15 cellular contexts compared by ENCODE assay signal in the genomic region with DNA sequence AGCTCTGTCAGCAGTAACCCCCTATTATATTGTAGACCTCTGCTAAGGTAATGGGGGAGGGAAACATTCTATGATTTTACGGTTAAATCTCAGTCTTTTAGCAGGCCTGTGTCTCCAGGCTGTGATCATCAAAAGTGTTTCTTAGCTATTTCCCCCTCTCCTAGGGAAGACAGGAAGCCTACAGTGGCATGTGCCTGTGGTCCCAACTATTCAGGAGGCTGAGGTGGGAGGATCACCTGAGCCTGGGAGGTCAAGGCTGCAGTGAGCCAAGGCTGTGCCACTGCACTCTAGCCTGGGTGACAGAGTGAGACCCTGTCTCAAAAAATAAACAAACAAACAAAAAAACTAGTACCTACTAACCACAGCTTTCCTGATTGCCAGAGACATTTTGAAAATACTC.
DNase-seq lines count a peak whose midpoint lies in the region; ATAC-seq and TF ChIP-seq lines count a peak whose summit lies in the region.
"Had no signal": no experiment of that assay in that cellular context is flagged by ENCODE, and none has a peak within 500 bp of the region (broad histone marks: within the 10 kb centered on the region; RNA-seq: fewer than 3 reads in every experiment).

No MANE protein-coding gene starts in this region.

- CTCF ChIA-PET in SK-N-SH (lab: Yijun Ruan, JAX) = interaction anchor here (1.1 kb wide), 1 partner anchor 224 kb away, joined by 3 read pairs; no protein-coding TSS in a partner anchor

- TF ChIP-seq POLR2A in heart left ventricle (IDR thresholded peaks at IDR 0.05) (no peak), stomach (IDR thresholded peaks at IDR 0.05) (no peak)

- intact Hi-C loops in heart left ventricle (cut with DNase I) (no loop called here), stomach (cut with DNase I; ENCODE audit: low total_unique reads) (no loop called here)

- no peak overlapping the region; the same call in 1 of the 2 replicates for H3K4me2 ChIP-seq in SK-N-SH
- H3K4me2 ChIP-seq: BLaER1 had no signal

- TF ChIP-seq EP300 in SK-N-SH (IDR thresholded peaks at IDR 0.05; ENCODE audit: borderline replicate concordance in 1 of 2, low read depth in 1 of 2, low read length in 1 of 2) (no peak), stomach (IDR thresholded peaks at IDR 0.05) (no peak)

- H3K27me3 Mint-ChIP-seq in chondrocyte (ENCODE audit: low read depth) = no peaks in the 10 kb centered on the region

- DNase-seq in heart left ventricle (no peak), right atrium auricular region (ENCODE audit: low spot score) (no peak), SK-N-SH (no peak), chondrocyte (ENCODE audit: low spot score) (no peak), stomach (no peak), DMS53 treated with DMSO at 0.1 percent for 48 hours (lab: John Stamatoyannopoulos, UW; ENCODE audit: unreplicated experiment) (no peak), NCI-H524 treated with DMSO at 0.1 percent for 48 hours (lab: John Stamatoyannopoulos, UW) (no peak), GF-D8 (lab: John Stamatoyannopoulos, UW) (no peak)
- DNase-seq: AML-193; Caco-2; CD8-positive, alpha-beta memory T cell; GOT3; H9 had no signal

- H3K27ac Mint-ChIP-seq in chondrocyte (ENCODE audit: unreplicated experiment) = peak overlapping the region; percentile 5
- H3K27ac Mint-ChIP-seq: CD8-positive, alpha-beta memory T cell; H9 had no signal

- H4K20me1 ChIP-seq in SK-N-SH (ENCODE audit: insufficient read depth) = no peaks in the 10 kb centered on the region
- H4K20me1 ChIP-seq: BLaER1 had no signal

- H3K36me3 Mint-ChIP-seq in chondrocyte (ENCODE audit: low read depth) = peaks cover 38% of the 10 kb centered on the region

- TF ChIP-seq CTCF in heart left ventricle (IDR thresholded peaks at IDR 0.05) (no peak), right atrium auricular region (IDR thresholded peaks at IDR 0.05) (no peak), SK-N-SH (IDR thresholded peaks at IDR 0.05) (no peak), chondrocyte (IDR thresholded peaks at IDR 0.05) (no peak), stomach (IDR thresholded peaks at IDR 0.05) (no peak)

- ATAC-seq in heart left ventricle = no peak

- H3K9me2 ChIP-seq in SK-N-SH = no peaks in the 10 kb centered on the region

- no peaks in the 10 kb centered on the region for H3K79me2 ChIP-seq in SK-N-SH (ENCODE audit: insufficient read depth)

- WGBS in heart left ventricle, 4 donors = 96 to 100% (median 99%) methylated on average over 1 of the region's 1 CpG
- WGBS in SK-N-SH (ENCODE audit: low lambda C conversion rate) = 100% methylated on average over 1 of the region's 1 CpG
- WGBS in stomach, 5 donors = 93 to 100% (median 98%) methylated on average over 1 of the region's 1 CpG

- H3K4me3 ChIP-seq in heart left ventricle (no peak overlapping the region), right atrium auricular region (no peak overlapping the region), SK-N-SH (ENCODE audit: low read depth in 2 of 2, low read length in 1 of 2) (no peak overlapping the region), stomach (no peak overlapping the region)
- H3K4me3 ChIP-seq: BLaER1 had no signal

- H3K4me3 Mint-ChIP-seq in chondrocyte (ENCODE audit: unreplicated experiment) = no peak overlapping the region
- H3K4me3 Mint-ChIP-seq: CD8-positive, alpha-beta memory T cell; H9 had no signal

- H3K36me3 ChIP-seq in heart left ventricle (peaks cover 0 to 71% (median 39%) of the 10 kb centered on the region in 9 donors), right atrium auricular region (peaks cover 27% of the 10 kb centered on the region), SK-N-SH (replicated peaks in 1 of 2; ENCODE audit: control insufficient read depth in 1 of 2, insufficient read depth in 2 of 2, low read length in 1 of 2) (peaks cover 3 to 63% of the 10 kb centered on the region in 2 experiments), stomach (peaks cover 3 to 50% (median 39%) of the 10 kb centered on the region in 4 donors)

- H3K9me3 Mint-ChIP-seq in chondrocyte (ENCODE audit: low read depth) = no peaks in the 10 kb centered on the region
- H3K9me3 Mint-ChIP-seq: CD8-positive, alpha-beta memory T cell had no signal

- POLR2A ChIA-PET in SK-N-SH (lab: Yijun Ruan, JAX) = no interaction called here

- H3K27me3 ChIP-seq in heart left ventricle (no peaks in the 10 kb centered on the region), right atrium auricular region (no peaks in the 10 kb centered on the region), SK-N-SH (ENCODE audit: insufficient read depth) (no peaks in the 10 kb centered on the region), stomach (no peaks in the 10 kb centered on the region)
- H3K27me3 ChIP-seq: BLaER1 had no signal

- peaks cover 11% of the 10 kb centered on the region for H3F3A ChIP-seq in SK-N-SH (replicated peaks; ENCODE audit: insufficient read depth)

- peak overlapping the region in 8 of 12 donors; percentile 76 to 89 (median 81) for H3K27ac ChIP-seq in heart left ventricle
- peak overlapping the region in 1 of 2 donors; percentile 84 for H3K27ac ChIP-seq in right atrium auricular region
- H3K27ac ChIP-seq in SK-N-SH (ENCODE audit: low read depth in 2 of 2, low read length in 1 of 2) = peak overlapping the region; percentile 29 to 77; a peak in 3 of 4 replicates
- peak overlapping the region in 4 of 5 donors; percentile 9 to 65 (median 60) for H3K27ac ChIP-seq in stomach
- H3K27ac ChIP-seq: 22Rv1, BLaER1 had no signal

- no peak overlapping the region for H3K9ac ChIP-seq in SK-N-SH
- H3K9ac ChIP-seq: BLaER1 had no signal

- no peak for TF ChIP-seq RAD21 in SK-N-SH (IDR thresholded peaks at IDR 0.05; ENCODE audit: low read length)

- H3K4me1 ChIP-seq in heart left ventricle = peaks cover 0 to 22% (median 9%) of the 10 kb centered on the region in 12 donors
- peaks cover 0 to 10% of the 10 kb centered on the region in 2 donors for H3K4me1 ChIP-seq in right atrium auricular region
- H3K4me1 ChIP-seq in SK-N-SH (ENCODE audit: control insufficient read depth in 1 of 2, insufficient read depth in 2 of 2, low read depth in 1 of 2, low read length in 1 of 2) = peaks cover 11% of the 10 kb centered on the region in 2 experiments; a peak in 3 of 4 replicates
- H3K4me1 ChIP-seq in stomach = peaks cover 0 to 9% (median 5%) of the 10 kb centered on the region in 4 donors
- H3K4me1 ChIP-seq: BLaER1, Caco-2 had no signal

- H3K9me3 ChIP-seq in heart left ventricle = no peaks in the 10 kb centered on the region
- H3K9me3 ChIP-seq in right atrium auricular region = no peaks in the 10 kb centered on the region
- H3K9me3 ChIP-seq in SK-N-SH = no peaks in the 10 kb centered on the region
- no peaks in the 10 kb centered on the region for H3K9me3 ChIP-seq in stomach
- H3K9me3 ChIP-seq: BLaER1, Caco-2 had no signal

- H2AFZ ChIP-seq in SK-N-SH (ENCODE audit: low read depth) = no peak overlapping the region

- H3K4me1 Mint-ChIP-seq in chondrocyte (ENCODE audit: low read depth) = no peaks in the 10 kb centered on the region
- H3K4me1 Mint-ChIP-seq: CD8-positive, alpha-beta memory T cell had no signal

TF ChIP-seq in SK-N-SH, 30 proteins besides CTCF, POLR2A, EP300 and RAD21 (continues in another document):
- TF ChIP-seq TCF12 (IDR thresholded peaks at IDR 0.05) = no peak
- TF ChIP-seq RCOR1 (IDR thresholded peaks at IDR 0.05; ENCODE audit: low read length) = no peak
- TF ChIP-seq FOXM1 (IDR thresholded peaks at IDR 0.05; ENCODE audit: low read depth) = no peak
- TF ChIP-seq, protein P1, sequence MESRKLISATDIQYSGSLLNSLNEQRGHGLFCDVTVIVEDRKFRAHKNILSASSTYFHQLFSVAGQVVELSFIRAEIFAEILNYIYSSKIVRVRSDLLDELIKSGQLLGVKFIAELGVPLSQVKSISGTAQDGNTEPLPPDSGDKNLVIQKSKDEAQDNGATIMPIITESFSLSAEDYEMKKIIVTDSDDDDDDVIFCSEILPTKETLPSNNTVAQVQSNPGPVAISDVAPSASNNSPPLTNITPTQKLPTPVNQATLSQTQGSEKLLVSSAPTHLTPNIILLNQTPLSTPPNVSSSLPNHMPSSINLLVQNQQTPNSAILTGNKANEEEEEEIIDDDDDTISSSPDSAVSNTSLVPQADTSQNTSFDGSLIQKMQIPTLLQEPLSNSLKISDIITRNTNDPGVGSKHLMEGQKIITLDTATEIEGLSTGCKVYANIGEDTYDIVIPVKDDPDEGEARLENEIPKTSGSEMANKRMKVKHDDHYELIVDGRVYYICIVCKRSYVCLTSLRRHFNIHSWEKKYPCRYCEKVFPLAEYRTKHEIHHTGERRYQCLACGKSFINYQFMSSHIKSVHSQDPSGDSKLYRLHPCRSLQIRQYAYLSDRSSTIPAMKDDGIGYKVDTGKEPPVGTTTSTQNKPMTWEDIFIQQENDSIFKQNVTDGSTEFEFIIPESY (IDR thresholded peaks at IDR 0.05; ENCODE audit: borderline replicate concordance, low read depth) = no peak
- TF ChIP-seq, protein P2, sequence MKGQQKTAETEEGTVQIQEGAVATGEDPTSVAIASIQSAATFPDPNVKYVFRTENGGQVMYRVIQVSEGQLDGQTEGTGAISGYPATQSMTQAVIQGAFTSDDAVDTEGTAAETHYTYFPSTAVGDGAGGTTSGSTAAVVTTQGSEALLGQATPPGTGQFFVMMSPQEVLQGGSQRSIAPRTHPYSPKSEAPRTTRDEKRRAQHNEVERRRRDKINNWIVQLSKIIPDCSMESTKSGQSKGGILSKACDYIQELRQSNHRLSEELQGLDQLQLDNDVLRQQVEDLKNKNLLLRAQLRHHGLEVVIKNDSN (IDR thresholded peaks at IDR 0.05; ENCODE audit: borderline replicate concordance, low read depth) = no peak
